15 cellular contexts compared by ENCODE assay signal in genomic region chr10:123858907-123859650, GRCh38. TPM values are rescaled to one million over a fixed set of nuclear protein-coding genes. Genes with fewer than 3 reads are reported as not detected.
"Had no signal": no experiment of that assay in that cellular context is flagged by ENCODE, and none has a peak within 500 bp of the region (broad histone marks: within the 10 kb centered on the region; RNA-seq: fewer than 3 reads in every experiment).

No MANE protein-coding gene starts in this region.

- H3K36me3 ChIP-seq: adrenal gland, left ventricle myocardium inferior, thyroid gland, vagina had no signal

- H3K4me3 ChIP-seq: adrenal gland, dorsolateral prefrontal cortex, left ventricle myocardium inferior, mucosa of descending colon, psoas muscle, thyroid gland, vagina had no signal

- ATAC-seq: activated CD4-positive, alpha-beta T cell treated with anti-CD3 and anti-CD28 coated beads for 36 hours; stimulated activated effector memory CD8-positive, alpha-beta T cell treated with anti-CD3 and anti-CD28 coated beads, Interleukin-12 subunit alpha, Interleukin-12 subunit beta, amount 100 ng/mL, for 72 hours; T-helper 17 cell had no signal

- H3K4me1 ChIP-seq: adrenal gland, left ventricle myocardium inferior, psoas muscle, thyroid gland, vagina had no signal

- H3K27me3 ChIP-seq: adrenal gland, thyroid gland, vagina had no signal

- H3K9me3 ChIP-seq: adrenal gland, left ventricle myocardium inferior, mucosa of descending colon, psoas muscle, thyroid gland, vagina had no signal

- H3K27ac ChIP-seq: adrenal gland, left ventricle myocardium inferior, psoas muscle, thyroid gland, vagina had no signal

- DNase-seq: activated CD4-positive, alpha-beta memory T cell treated with anti-CD3 and anti-CD28 coated beads for 36 hours; activated CD4-positive, alpha-beta T cell treated with anti-CD3 and anti-CD28 coated beads for 36 hours; activated effector memory CD4-positive, alpha-beta T cell treated with anti-CD3 and anti-CD28 coated beads, Interleukin-2, amount 50 U/mL, for 16 hours; activated T-cell treated with anti-CD3 and anti-CD28 coated beads, Interleukin-2, amount 50 U/mL, for 48 hours; dorsolateral prefrontal cortex; endodermal cell; erythroblast; left ventricle myocardium inferior; mucosa of descending colon; psoas muscle; T-helper 17 cell; thyroid gland had no signal

RNA-seq across cellular contexts. Expression of gene CPXM2, which starts 32.5 kb away (rescaled TPM):
- total RNA-seq: activated CD4-positive, alpha-beta memory T cell treated with anti-CD3 and anti-CD28 coated beads for 36 hours; activated CD4-positive, alpha-beta T cell treated with anti-CD3 and anti-CD28 coated beads for 36 hours had no signal
